ENCODE assay signal across 2 cellular contexts in the genomic region with DNA sequence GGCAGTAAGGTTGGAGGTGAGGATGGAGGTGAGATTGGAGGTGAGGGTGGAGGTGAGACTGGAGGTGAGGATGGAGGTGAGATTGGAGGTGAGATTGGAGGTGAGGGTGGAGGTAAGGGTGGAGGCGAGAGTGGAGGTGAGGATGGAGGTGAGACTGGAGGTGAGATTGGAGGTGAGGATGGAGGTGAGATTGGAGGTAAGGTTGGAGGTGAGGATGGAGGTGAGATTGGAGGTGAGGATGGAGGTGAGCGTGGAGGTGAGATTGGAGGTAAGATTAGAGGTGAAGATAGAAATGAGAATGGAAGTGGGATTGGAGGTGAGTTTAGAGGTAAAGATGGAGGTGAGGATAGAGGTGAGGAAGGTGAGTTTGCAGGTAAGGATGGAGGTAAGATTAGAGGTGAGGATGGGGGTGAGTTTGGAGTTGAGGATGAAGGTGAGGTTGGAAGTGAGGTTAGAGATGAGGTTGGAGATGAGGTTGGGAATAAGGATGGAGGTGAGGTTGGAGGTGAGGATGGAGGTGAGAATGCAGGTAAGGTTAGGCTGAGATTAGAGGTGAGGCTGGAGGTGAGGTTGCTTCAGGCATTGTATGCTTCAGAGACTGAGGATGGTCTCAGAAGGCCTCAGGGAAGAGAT.
A peak's percentile ranks its signal among the peaks of the same experiment; 100 is the strongest.
TF ChIP-seq lines count a peak whose summit lies in the region.

No MANE protein-coding gene starts in this region.

TF ChIP-seq in HEK293, 187 proteins besides CTCF, POLR2A, EP300 and RAD21:
- TF ChIP-seq ZNF777 (tag by site-specific recombination; IDR thresholded peaks at IDR 0.05; ENCODE audit: borderline replicate concordance) (0 out of 2 replicates have a peak, but pooled peaks have one; percentile 55), YY1 (tag by site-specific recombination; IDR thresholded peaks at IDR 0.05) (no peak), ZNF791 (tag by site-specific recombination; IDR thresholded peaks at IDR 0.05) (peak; percentile 9; the same call in 1 of the 2 replicates), ZEB2 (tag by site-specific recombination; IDR thresholded peaks at IDR 0.05) (peak; percentile 89), YY2 (tag by site-specific recombination; IDR thresholded peaks at IDR 0.05) (peak; percentile 47; the same call in 1 of the 2 replicates), ZNF366 (tag by site-specific recombination; conservative IDR thresholded peaks at IDR 0.05) (0 out of 2 replicates have a peak, but pooled peaks have one; percentile 11), ZNF837 (tag by site-specific recombination; IDR thresholded peaks at IDR 0.05) (no peak), ZNF311 (tag by site-specific recombination; IDR thresholded peaks at IDR 0.05; ENCODE audit: borderline replicate concordance) (0 out of 2 replicates have a peak, but pooled peaks have one; percentile 34), ZNF157 (tag by site-specific recombination; IDR thresholded peaks at IDR 0.05) (peak; percentile 17; the same call in 1 of the 2 replicates)
- TF ChIP-seq, protein P1, sequence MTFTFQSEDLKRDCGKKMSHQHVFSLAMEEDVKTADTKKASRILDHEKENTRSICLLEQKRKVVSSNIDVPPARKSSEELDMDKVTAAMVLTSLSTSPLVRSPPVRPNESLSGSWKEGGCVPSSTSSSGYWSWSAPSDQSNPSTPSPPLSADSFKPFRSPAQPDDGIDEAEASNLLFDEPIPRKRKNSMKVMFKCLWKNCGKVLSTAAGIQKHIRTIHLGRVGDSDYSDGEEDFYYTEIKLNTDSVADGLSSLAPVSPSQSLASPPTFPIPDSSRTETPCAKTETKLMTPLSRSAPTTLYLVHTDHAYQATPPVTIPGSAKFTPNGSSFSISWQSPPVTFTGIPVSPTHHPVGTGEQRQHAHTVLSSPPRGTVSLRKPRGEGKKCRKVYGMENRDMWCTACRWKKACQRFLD (tag by site-specific recombination; IDR thresholded peaks at IDR 0.05), result 0 out of 2 replicates have a peak, but pooled peaks have one; percentile 22
- TF ChIP-seq, protein P2, sequence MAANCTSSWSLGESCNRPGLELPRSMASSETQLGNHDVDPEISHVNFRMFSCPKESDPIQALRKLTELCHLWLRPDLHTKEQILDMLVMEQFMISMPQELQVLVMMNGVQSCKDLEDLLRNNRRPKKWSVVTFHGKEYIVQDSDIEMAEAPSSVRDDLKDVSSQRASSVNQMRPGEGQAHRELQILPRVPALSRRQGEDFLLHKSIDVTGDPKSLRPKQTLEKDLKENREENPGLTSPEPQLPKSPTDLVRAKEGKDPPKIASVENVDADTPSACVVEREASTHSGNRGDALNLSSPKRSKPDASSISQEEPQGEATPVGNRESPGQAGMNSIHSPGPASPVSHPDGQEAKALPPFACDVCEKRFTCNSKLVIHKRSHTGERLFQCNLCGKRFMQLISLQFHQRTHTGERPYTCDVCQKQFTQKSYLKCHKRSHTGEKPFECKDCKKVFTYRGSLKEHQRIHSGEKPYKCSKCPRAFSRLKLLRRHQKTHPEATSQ (tag by site-specific recombination; IDR thresholded peaks at IDR 0.05), result no peak

TF ChIP-seq in K562, 482 proteins besides CTCF, POLR2A, EP300 and RAD21:
- TF ChIP-seq ZNF445 (CRISPR knock-in tag; IDR thresholded peaks at IDR 0.05; ENCODE audit: low read depth) (no peak), ZEB2 (IDR thresholded peaks at IDR 0.05) (peak; percentile 55; the same call in 1 of the 2 replicates)
